28 cellular contexts compared by ENCODE assay signal in genomic region chr14:29069228-29069627, GRCh38.
"Had no signal": no experiment of that assay in that cellular context is flagged by ENCODE, and none has a peak within 500 bp of the region (broad histone marks: within the 10 kb centered on the region; RNA-seq: fewer than 3 reads in every experiment).

No MANE protein-coding gene starts in this region.

- H3K9me3 Mint-ChIP-seq: type B pancreatic cell had no signal

- H3K27ac Mint-ChIP-seq: stimulated activated effector memory CD8-positive, alpha-beta T cell treated with anti-CD3 and anti-CD28 coated beads, Interleukin-12 subunit alpha, Interleukin-12 subunit beta, amount 100 ng/mL, for 72 hours; stimulated activated naive B cell treated with anti-CD40 and anti-IgM and Interleukin-4, amounts not matched to agents 10 μg/mL and 1 μg/mL and 100 μg/mL, for 72 hours; stimulated activated naive CD8-positive, alpha-beta T cell treated with anti-CD3 and anti-CD28 coated beads, Interleukin-15, Interleukin-2, amounts not matched to agents 100 ng/mL and 50 ng/mL, for 24 hours; type B pancreatic cell had no signal

- H3K36me3 Mint-ChIP-seq: stimulated activated effector memory CD8-positive, alpha-beta T cell treated with anti-CD3 and anti-CD28 coated beads, Interleukin-12 subunit alpha, Interleukin-12 subunit beta, amount 100 ng/mL, for 72 hours; stimulated activated naive B cell treated with anti-CD40 and anti-IgM and Interleukin-4, amounts not matched to agents 10 μg/mL and 1 μg/mL and 100 μg/mL, for 72 hours; type B pancreatic cell had no signal

- H3K4me3 ChIP-seq: stomach, suprapubic skin, testis, thoracic aorta, thyroid gland, tibial artery, tibial nerve, transverse colon, upper lobe of left lung, upper lobe of right lung, uterus, vagina had no signal

- H3K4me1 ChIP-seq: stomach, suprapubic skin, testis, thyroid gland, tibial artery, tibial nerve, transverse colon, upper lobe of left lung, upper lobe of right lung, uterus, vagina had no signal

- ATAC-seq: stimulated activated effector memory CD8-positive, alpha-beta T cell treated with anti-CD3 and anti-CD28 coated beads, Interleukin-12 subunit alpha, Interleukin-12 subunit beta, amount 100 ng/mL, for 72 hours; stimulated activated naive B cell treated with anti-CD40 and anti-IgM and Interleukin-4, amounts not matched to agents 10 μg/mL and 1 μg/mL and 100 μg/mL, for 72 hours; stimulated activated naive CD8-positive, alpha-beta T cell treated with anti-CD3 and anti-CD28 coated beads, Interleukin-15, amount 100 ng/mL, for 72 hours; stimulated activated naive CD8-positive, alpha-beta T cell treated with anti-CD3 and anti-CD28 coated beads, Interleukin-15, Interleukin-2, amounts not matched to agents 100 U/mL and 50 U/mL, for 24 hours; upper lobe of right lung had no signal

- H3K36me3 ChIP-seq: stomach, suprapubic skin, thoracic aorta, thyroid gland, tibial artery, tibial nerve, transverse colon, upper lobe of left lung, upper lobe of right lung, uterus, vagina had no signal

- H3K27me3 ChIP-seq: stomach, suprapubic skin, testis, thyroid gland, tibial artery, tibial nerve, transverse colon, upper lobe of left lung, upper lobe of right lung, uterus, vagina had no signal

- FAIRE-seq: urothelium cell line had no signal

- DNase-seq: stimulated activated CD4-positive, alpha-beta T cell treated with anti-CD3 and anti-CD28 coated beads, Interleukin-2, amount 100 ng/mL, for 48 hours; stimulated activated CD4-positive, alpha-beta T cell treated with anti-CD3 and anti-CD28 coated beads, Interleukin-4, amount 100 ng/mL, for 1 hour; stimulated activated CD4-positive, alpha-beta T cell treated with anti-CD3 and anti-CD28 coated beads, Interleukin-4, amount 100 ng/mL, for 24 hours; stimulated activated CD4-positive, alpha-beta T cell treated with anti-CD3 and anti-CD28 coated beads, Interleukin-4, amount 100 ng/mL, for 4 hours; stimulated activated CD8-positive, alpha-beta memory T cell treated with anti-CD3 and anti-CD28 coated beads, Interleukin-4, amount 100 ng/mL, for 48 hours; stimulated activated naive B cell treated with anti-CD40 and anti-IgM and Interleukin-4, amounts not matched to agents 10 μg/mL and 1 μg/mL and 100 μg/mL, for 72 hours; stimulated activated naive CD4-positive, alpha-beta T cell; stimulated activated naive CD4-positive, alpha-beta T cell treated with Interleukin-2 at 50 U/mL for 16 hours; stimulated activated naive CD8-positive, alpha-beta T cell treated with anti-CD3 and anti-CD28 coated beads, Interleukin-15, amount 100 ng/mL, for 72 hours; stimulated activated naive CD8-positive, alpha-beta T cell treated with anti-CD3 and anti-CD28 coated beads, Interleukin-15, Interleukin-2, amounts not matched to agents 100 U/mL and 50 U/mL, for 24 hours; stomach; substantia nigra; testis; thyroid gland; tibial artery; transverse colon; trophoblast cell; upper lobe of left lung; upper lobe of right lung; uterus had no signal

- H3K27ac ChIP-seq: stomach, suprapubic skin, testis, thoracic aorta, thyroid gland, tibial artery, tibial nerve, transverse colon, upper lobe of left lung, upper lobe of right lung, uterus, vagina had no signal

- H3K9me3 ChIP-seq: suprapubic skin, testis, thoracic aorta, thyroid gland, tibial artery, transverse colon, upper lobe of right lung, uterus, vagina had no signal

- H3K4me3 Mint-ChIP-seq: stimulated activated effector memory CD8-positive, alpha-beta T cell treated with anti-CD3 and anti-CD28 coated beads, Interleukin-12 subunit alpha, Interleukin-12 subunit beta, amount 100 ng/mL, for 72 hours; stimulated activated naive B cell treated with anti-CD40 and anti-IgM and Interleukin-4, amounts not matched to agents 10 μg/mL and 1 μg/mL and 100 μg/mL, for 72 hours; stimulated activated naive CD8-positive, alpha-beta T cell treated with anti-CD3 and anti-CD28 coated beads, Interleukin-15, amount 100 ng/mL, for 72 hours; stimulated activated naive CD8-positive, alpha-beta T cell treated with anti-CD3 and anti-CD28 coated beads, Interleukin-15, Interleukin-2, amounts not matched to agents 100 ng/mL and 50 ng/mL, for 24 hours; type B pancreatic cell had no signal

- H3K4me1 Mint-ChIP-seq: stimulated activated effector memory CD8-positive, alpha-beta T cell treated with anti-CD3 and anti-CD28 coated beads, Interleukin-12 subunit alpha, Interleukin-12 subunit beta, amount 100 ng/mL, for 72 hours; stimulated activated naive B cell treated with anti-CD40 and anti-IgM and Interleukin-4, amounts not matched to agents 10 μg/mL and 1 μg/mL and 100 μg/mL, for 72 hours; stimulated activated naive CD8-positive, alpha-beta T cell treated with anti-CD3 and anti-CD28 coated beads, Interleukin-15, amount 100 ng/mL, for 72 hours had no signal

- H3K27me3 Mint-ChIP-seq: stimulated activated naive B cell treated with anti-CD40 and anti-IgM and Interleukin-4, amounts not matched to agents 10 μg/mL and 1 μg/mL and 100 μg/mL, for 72 hours; stimulated activated naive CD8-positive, alpha-beta T cell treated with anti-CD3 and anti-CD28 coated beads, Interleukin-15, amount 100 ng/mL, for 72 hours; stimulated activated naive CD8-positive, alpha-beta T cell treated with anti-CD3 and anti-CD28 coated beads, Interleukin-15, Interleukin-2, amounts not matched to agents 100 ng/mL and 50 ng/mL, for 24 hours; type B pancreatic cell had no signal
